8 cellular contexts compared by ENCODE assay signal in the genomic region with DNA sequence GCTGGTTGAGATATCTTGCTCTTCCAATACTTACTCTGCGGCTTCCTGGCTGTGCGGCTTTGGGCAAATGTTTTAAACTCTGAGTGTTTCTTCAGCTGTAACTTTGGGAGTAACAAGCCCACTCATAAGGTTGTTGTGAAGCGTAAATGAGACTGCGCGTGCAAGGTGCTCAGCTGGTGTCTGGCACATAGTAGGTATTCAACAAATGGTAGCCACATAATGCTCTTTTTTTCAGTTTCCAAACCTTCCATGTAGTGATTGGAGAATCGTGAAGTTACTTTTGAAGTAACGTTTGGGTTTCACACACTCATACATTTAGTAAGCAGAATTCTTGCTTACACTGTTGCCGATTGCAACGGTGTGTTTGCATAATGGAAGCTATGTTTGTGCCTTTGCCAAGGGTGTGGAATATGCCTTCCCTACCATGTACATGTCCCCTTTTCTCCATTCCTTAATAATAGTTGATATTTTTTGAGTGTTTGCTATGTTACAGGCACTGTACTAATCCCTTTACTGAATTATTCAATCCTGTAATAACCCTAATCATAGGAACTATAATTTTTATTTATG. TPM values are rescaled to one million over a fixed set of nuclear protein-coding genes. Genes with fewer than 3 reads are reported as not detected.
DNase-seq lines count a peak whose midpoint lies in the region; FAIRE-seq and TF ChIP-seq lines count a peak whose summit lies in the region.

No MANE protein-coding gene starts in this region.

- no peaks in the 10 kb centered on the region for H3K9me3 Mint-ChIP-seq in activated T-cell treated with anti-CD3 and anti-CD28 coated beads, Interleukin-2, amount 50 U/mL, for 24 hours

- H3K27ac ChIP-seq in adipose tissue (ENCODE audit: low read depth, low read length) (peak overlapping the region; percentile 90), thymus (ENCODE audit: low read depth) (peak overlapping the region; percentile 93)

- peak overlapping the region; percentile 98 for H3K4me3 Mint-ChIP-seq in activated T-cell treated with anti-CD3 and anti-CD28 coated beads, Interleukin-2, amount 50 U/mL, for 24 hours

- no peak for FAIRE-seq in H54 (lab: Jason Lieb, UNC)

- no peaks in the 10 kb centered on the region for H3K27me3 Mint-ChIP-seq in activated T-cell treated with anti-CD3 and anti-CD28 coated beads, Interleukin-2, amount 50 U/mL, for 24 hours

- no peaks in the 10 kb centered on the region for H3K27me3 ChIP-seq in thymus (ENCODE audit: control insufficient read depth, insufficient read depth)

- no peaks in the 10 kb centered on the region for H3K9me3 ChIP-seq in thymus (ENCODE audit: control insufficient read depth)

- peaks cover 14% of the 10 kb centered on the region for H3K36me3 Mint-ChIP-seq in activated T-cell treated with anti-CD3 and anti-CD28 coated beads, Interleukin-2, amount 50 U/mL, for 24 hours (ENCODE audit: low read depth)

- peaks cover 37% of the 10 kb centered on the region for H3K4me1 Mint-ChIP-seq in activated T-cell treated with anti-CD3 and anti-CD28 coated beads, Interleukin-2, amount 50 U/mL, for 24 hours (ENCODE audit: low read depth)

- peak overlapping the region; percentile 99 for H3K27ac Mint-ChIP-seq in activated T-cell treated with anti-CD3 and anti-CD28 coated beads, Interleukin-2, amount 50 U/mL, for 24 hours

- no peaks in the 10 kb centered on the region for H3K36me3 ChIP-seq in thymus (ENCODE audit: control insufficient read depth, insufficient read depth)

- no peak for DNase-seq in activated T-cell treated with anti-CD3 and anti-CD28 coated beads, Interleukin-2, amount 50 U/mL, for 24 hours
- no peak for DNase-seq in activated T-cell treated with anti-CD3 and anti-CD28 coated beads, Interleukin-2, amount 50 U/mL, for 48 hours
- DNase-seq in left kidney (ENCODE audit: low read depth, low spot score) (peak; percentile 17), NCI-H1092 (lab: John Stamatoyannopoulos, UW) (no peak), NOMO-1 treated with DMSO at 0.1 percent for 48 hours (lab: John Stamatoyannopoulos, UW; ENCODE audit: unreplicated experiment) (no peak), H54 (ENCODE audit: insufficient read length, low spot score) (no peak)

- peak overlapping the region; percentile 69 for H3K4me3 ChIP-seq in thymus (ENCODE audit: low read length)

- 7 to 12% (median 10%) methylated on average over 9 of the region's 9 CpGs for WGBS in adipose tissue, 3 donors
- 11% methylated on average over 9 of the region's 9 CpGs for WGBS in thymus

- H3K4me1 ChIP-seq in thymus (ENCODE audit: control insufficient read depth, insufficient read depth, low read length): peaks cover 3% of the 10 kb centered on the region

- no peak for TF ChIP-seq POLR2A in H54 (IDR thresholded peaks at IDR 0.05; ENCODE audit: low read depth, low read length)

RNA-seq across cellular contexts. Expression of gene DHRS7B, which starts 0.8 kb away (rescaled TPM):
- 10 to 100 TPM; 19.7 to 44.8 (median 25.2) TPM for polyA plus RNA-seq in adipose tissue
- polyA plus RNA-seq in thymus: 22.8 TPM
